Comparison of ENCODE assay signal across 1 cellular context in the genomic region with DNA sequence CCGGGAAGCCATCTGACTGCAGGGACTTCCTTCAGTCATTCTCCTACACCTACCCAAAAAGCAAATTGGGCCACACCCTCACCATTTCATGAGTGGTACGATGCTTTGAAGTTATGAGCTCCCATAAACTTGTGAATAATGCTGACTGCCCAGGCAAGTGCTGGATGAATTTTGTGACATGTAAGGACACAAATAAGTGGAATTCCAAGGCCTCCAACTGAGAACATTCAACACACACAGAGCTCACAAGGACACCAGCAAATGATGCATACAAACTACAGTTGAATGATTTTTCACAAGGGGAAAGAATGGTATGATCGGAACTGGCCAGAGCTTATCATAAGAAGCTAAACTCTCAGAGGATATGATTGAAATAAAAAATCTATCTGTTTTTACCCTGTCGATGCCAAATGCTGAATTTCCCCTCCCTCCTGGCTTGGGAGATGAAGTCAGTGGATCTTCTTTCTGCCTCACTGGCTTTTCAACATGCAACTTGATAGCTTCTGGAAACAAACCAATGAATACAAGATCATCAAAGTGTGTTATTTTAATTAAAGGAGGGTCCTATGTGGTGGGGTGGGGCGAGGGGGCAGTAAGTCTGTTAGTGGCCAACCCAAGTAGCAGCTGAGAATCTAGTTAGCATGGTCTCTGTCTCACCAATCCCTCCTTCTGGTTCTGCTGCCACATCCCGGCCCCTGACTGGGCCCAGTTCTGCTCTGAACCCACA.
A peak's percentile ranks its signal among the peaks of the same experiment; 100 is the strongest.
TF ChIP-seq lines count a peak whose summit lies in the region.

No MANE protein-coding gene starts in this region.

TF ChIP-seq in HEK293, 187 proteins besides CTCF, POLR2A, EP300 and RAD21 (continued from another document):
- TF ChIP-seq, protein P1, sequence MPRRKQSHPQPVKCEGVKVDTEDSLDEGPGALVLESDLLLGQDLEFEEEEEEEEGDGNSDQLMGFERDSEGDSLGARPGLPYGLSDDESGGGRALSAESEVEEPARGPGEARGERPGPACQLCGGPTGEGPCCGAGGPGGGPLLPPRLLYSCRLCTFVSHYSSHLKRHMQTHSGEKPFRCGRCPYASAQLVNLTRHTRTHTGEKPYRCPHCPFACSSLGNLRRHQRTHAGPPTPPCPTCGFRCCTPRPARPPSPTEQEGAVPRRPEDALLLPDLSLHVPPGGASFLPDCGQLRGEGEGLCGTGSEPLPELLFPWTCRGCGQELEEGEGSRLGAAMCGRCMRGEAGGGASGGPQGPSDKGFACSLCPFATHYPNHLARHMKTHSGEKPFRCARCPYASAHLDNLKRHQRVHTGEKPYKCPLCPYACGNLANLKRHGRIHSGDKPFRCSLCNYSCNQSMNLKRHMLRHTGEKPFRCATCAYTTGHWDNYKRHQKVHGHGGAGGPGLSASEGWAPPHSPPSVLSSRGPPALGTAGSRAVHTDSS (tag by site-specific recombination; IDR thresholded peaks at IDR 0.05), result no peak
- TF ChIP-seq ZNF747 (tag by site-specific recombination; IDR thresholded peaks at IDR 0.05) (no peak), BCL11A (tag by site-specific recombination; IDR thresholded peaks at IDR 0.05; ENCODE audit: low read depth) (no peak), GFI1B (tag by site-specific recombination; IDR thresholded peaks at IDR 0.05) (no peak), ZNF658 (tag by site-specific recombination; IDR thresholded peaks at IDR 0.05) (no peak), IKZF3 (tag by site-specific recombination; IDR thresholded peaks at IDR 0.05) (no peak), ZNF626 (tag by site-specific recombination; IDR thresholded peaks at IDR 0.05) (no peak), ZNF791 (tag by site-specific recombination; IDR thresholded peaks at IDR 0.05) (no peak), GLIS1 (tag by site-specific recombination; IDR thresholded peaks at IDR 0.05) (peak; percentile 51), ZEB2 (tag by site-specific recombination; IDR thresholded peaks at IDR 0.05) (0 out of 2 replicates have a peak, but pooled peaks have one; percentile 21), KLF7 (tag by site-specific recombination; IDR thresholded peaks at IDR 0.05; ENCODE audit: borderline replicate concordance) (no peak), ZBTB1 (tag by site-specific recombination; IDR thresholded peaks at IDR 0.05) (no peak), SP2 (tag by site-specific recombination; IDR thresholded peaks at IDR 0.05) (peak; percentile 14; the same call in 1 of the 2 replicates)
- TF ChIP-seq, protein P2, sequence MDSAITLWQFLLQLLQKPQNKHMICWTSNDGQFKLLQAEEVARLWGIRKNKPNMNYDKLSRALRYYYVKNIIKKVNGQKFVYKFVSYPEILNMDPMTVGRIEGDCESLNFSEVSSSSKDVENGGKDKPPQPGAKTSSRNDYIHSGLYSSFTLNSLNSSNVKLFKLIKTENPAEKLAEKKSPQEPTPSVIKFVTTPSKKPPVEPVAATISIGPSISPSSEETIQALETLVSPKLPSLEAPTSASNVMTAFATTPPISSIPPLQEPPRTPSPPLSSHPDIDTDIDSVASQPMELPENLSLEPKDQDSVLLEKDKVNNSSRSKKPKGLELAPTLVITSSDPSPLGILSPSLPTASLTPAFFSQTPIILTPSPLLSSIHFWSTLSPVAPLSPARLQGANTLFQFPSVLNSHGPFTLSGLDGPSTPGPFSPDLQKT (IDR thresholded peaks at IDR 0.05; ENCODE audit: borderline replicate concordance, low read depth, low read length), result no peak
- TF ChIP-seq, protein P3, sequence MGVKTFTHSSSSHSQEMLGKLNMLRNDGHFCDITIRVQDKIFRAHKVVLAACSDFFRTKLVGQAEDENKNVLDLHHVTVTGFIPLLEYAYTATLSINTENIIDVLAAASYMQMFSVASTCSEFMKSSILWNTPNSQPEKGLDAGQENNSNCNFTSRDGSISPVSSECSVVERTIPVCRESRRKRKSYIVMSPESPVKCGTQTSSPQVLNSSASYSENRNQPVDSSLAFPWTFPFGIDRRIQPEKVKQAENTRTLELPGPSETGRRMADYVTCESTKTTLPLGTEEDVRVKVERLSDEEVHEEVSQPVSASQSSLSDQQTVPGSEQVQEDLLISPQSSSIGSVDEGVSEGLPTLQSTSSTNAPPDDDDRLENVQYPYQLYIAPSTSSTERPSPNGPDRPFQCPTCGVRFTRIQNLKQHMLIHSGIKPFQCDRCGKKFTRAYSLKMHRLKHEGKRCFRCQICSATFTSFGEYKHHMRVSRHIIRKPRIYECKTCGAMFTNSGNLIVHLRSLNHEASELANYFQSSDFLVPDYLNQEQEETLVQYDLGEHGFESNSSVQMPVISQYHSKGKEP (tag by site-specific recombination; IDR thresholded peaks at IDR 0.05), result no peak
- TF ChIP-seq, protein P4, sequence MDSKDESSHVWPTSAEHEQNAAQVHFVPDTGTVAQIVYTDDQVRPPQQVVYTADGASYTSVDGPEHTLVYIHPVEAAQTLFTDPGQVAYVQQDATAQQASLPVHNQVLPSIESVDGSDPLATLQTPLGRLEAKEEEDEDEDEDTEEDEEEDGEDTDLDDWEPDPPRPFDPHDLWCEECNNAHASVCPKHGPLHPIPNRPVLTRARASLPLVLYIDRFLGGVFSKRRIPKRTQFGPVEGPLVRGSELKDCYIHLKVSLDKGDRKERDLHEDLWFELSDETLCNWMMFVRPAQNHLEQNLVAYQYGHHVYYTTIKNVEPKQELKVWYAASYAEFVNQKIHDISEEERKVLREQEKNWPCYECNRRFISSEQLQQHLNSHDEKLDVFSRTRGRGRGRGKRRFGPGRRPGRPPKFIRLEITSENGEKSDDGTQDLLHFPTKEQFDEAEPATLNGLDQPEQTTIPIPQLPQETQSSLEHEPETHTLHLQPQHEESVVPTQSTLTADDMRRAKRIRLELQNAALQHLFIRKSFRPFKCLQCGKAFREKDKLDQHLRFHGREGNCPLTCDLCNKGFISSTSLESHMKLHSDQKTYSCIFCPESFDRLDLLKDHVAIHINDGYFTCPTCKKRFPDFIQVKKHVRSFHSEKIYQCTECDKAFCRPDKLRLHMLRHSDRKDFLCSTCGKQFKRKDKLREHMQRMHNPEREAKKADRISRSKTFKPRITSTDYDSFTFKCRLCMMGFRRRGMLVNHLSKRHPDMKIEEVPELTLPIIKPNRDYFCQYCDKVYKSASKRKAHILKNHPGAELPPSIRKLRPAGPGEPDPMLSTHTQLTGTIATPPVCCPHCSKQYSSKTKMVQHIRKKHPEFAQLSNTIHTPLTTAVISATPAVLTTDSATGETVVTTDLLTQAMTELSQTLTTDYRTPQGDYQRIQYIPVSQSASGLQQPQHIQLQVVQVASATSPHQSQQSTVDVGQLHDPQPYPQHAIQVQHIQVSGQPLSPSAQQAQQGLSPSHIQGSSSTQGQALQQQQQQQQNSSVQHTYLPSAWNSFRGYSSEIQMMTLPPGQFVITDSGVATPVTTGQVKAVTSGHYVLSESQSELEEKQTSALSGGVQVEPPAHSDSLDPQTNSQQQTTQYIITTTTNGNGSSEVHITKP (tag by site-specific recombination; IDR thresholded peaks at IDR 0.05), result no peak
